In the genomic region with DNA sequence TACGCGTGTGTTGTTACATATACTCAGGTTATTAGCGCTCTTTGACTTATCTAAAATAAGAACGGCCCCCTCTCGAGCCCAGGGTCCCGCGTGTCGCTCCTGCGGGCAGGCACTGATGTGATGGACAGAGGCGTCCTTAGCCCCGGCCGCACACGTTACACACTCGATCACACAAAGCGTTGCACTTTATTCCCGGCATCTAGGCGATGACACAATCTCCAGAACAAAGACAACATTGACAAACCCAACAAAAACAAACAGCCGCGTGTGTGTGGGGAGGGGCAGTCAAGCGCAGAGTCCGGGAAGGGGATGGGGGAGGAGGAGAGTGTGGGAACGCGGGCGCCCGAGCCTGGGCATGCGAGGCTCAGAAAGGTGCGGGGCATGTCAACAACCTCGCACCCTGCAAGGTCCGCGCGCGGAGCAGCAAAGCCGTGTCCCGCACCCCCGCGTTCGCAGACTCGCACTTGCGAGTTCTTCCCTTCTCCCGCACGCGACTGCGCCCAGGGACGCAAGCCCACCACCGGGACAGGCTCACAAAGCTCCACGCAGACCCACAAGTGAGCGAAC, we compare ENCODE assay signal across 9 cellular contexts. TPM values are rescaled to one million over a fixed set of nuclear protein-coding genes. Genes with fewer than 3 reads are reported as not detected.
DNase-seq lines count a peak whose midpoint lies in the region; ATAC-seq and TF ChIP-seq lines count a peak whose summit lies in the region.
"Had no signal": no experiment of that assay in that cellular context is flagged by ENCODE, and none has a peak within 500 bp of the region (broad histone marks: within the 10 kb centered on the region; RNA-seq: fewer than 3 reads in every experiment).

No MANE protein-coding gene starts in this region.

- H3K4me3 Mint-ChIP-seq in glutamatergic neuron (ENCODE audit: unreplicated experiment) = peak overlapping the region; percentile 90

- TF ChIP-seq CTCF in glutamatergic neuron (IDR thresholded peaks at IDR 0.05; ENCODE audit: partially characterized antibody, unreplicated experiment) = no peak

- H3K4me1 Mint-ChIP-seq in glutamatergic neuron (ENCODE audit: low read depth, unreplicated experiment) = peaks cover 23% of the 10 kb centered on the region

- H3K27ac Mint-ChIP-seq in activated naive CD4-positive, alpha-beta T cell treated with anti-CD3 and anti-CD28 coated beads, Interleukin-2, amount 50 U/mL, for 72 hours = no peak overlapping the region
- H3K27ac Mint-ChIP-seq in glutamatergic neuron (ENCODE audit: unreplicated experiment) = no peak overlapping the region

- peaks cover 62% of the 10 kb centered on the region for H3K27me3 ChIP-seq in neuron (ENCODE audit: insufficient read depth, low read length)

- H3K9me3 ChIP-seq in neuron (ENCODE audit: low read length) = no peaks in the 10 kb centered on the region

- peak overlapping the region; percentile 2 for H2AFZ ChIP-seq in neuron (ENCODE audit: low read depth, low read length)

- DNase-seq in COLO829 (ENCODE audit: low spot score) (peak; percentile 77), LoVo (ENCODE audit: low spot score) (peak; percentile 74), glutamatergic neuron (peak; percentile 31), DMS79 (lab: John Stamatoyannopoulos, UW) (no peak)
- no peak for DNase-seq in activated naive CD4-positive, alpha-beta T cell treated with anti-CD3 and anti-CD28 coated beads, Interleukin-2, amount 50 U/mL, for 72 hours (ENCODE audit: low spot score in 2 of 2)
- DNase-seq in stimulated activated CD4-positive, alpha-beta T cell treated with anti-CD3 and anti-CD28 coated beads, Interleukin-2, amount 100 ng/mL, for 48 hours = no peak

- peaks cover 42% of the 10 kb centered on the region for H3K4me1 ChIP-seq in neuron (ENCODE audit: insufficient read depth, low read length)

- H3K36me3 Mint-ChIP-seq in activated naive CD4-positive, alpha-beta T cell treated with anti-CD3 and anti-CD28 coated beads, Interleukin-2, amount 50 U/mL, for 72 hours = no peaks in the 10 kb centered on the region
- H3K36me3 Mint-ChIP-seq in glutamatergic neuron (ENCODE audit: unreplicated experiment) = no peaks in the 10 kb centered on the region

- ATAC-seq in activated naive CD4-positive, alpha-beta T cell treated with anti-CD3 and anti-CD28 coated beads, Interleukin-2, amount 50 U/mL, for 72 hours = peak; percentile 30 to 53
- no peak for ATAC-seq in GM21528 (IDR thresholded peaks at IDR 0.05; ENCODE audit: low FRiP score, unreplicated experiment)

- H3K36me3 ChIP-seq in neuron (ENCODE audit: insufficient read depth, low read length) = no peaks in the 10 kb centered on the region

- H3K4me3 ChIP-seq in neuron (ENCODE audit: low read length) = peak overlapping the region; percentile 39

- H3K27me3 Mint-ChIP-seq in glutamatergic neuron (ENCODE audit: unreplicated experiment) = peaks cover 26% of the 10 kb centered on the region

- no peaks in the 10 kb centered on the region for H3K9me3 Mint-ChIP-seq in activated naive CD4-positive, alpha-beta T cell treated with anti-CD3 and anti-CD28 coated beads, Interleukin-2, amount 50 U/mL, for 72 hours
- H3K9me3 Mint-ChIP-seq in glutamatergic neuron (ENCODE audit: unreplicated experiment) = peaks cover 8% of the 10 kb centered on the region

RNA-seq across cellular contexts. Expression of a gene that starts 0.5 kb away (rescaled TPM):
- 1 to 10 TPM in 1 of 2 donors, under 1 TPM in 1; 0.68 to 1.6 TPM for total RNA-seq in activated naive CD4-positive, alpha-beta T cell treated with anti-CD3 and anti-CD28 coated beads, Interleukin-2, amount 50 U/mL, for 72 hours
- 1.7 TPM for total RNA-seq in glutamatergic neuron (ENCODE audit: unreplicated experiment)
- total RNA-seq: T-helper 2 cell treated with Interferon-gamma antibody and Interleukin-4, amounts not matched to agents 100 ng/mL and 5 ng/mL, for 36 hours had no signal

RNA-seq across cellular contexts. Expression of a gene that starts 8.5 kb away (rescaled TPM):
- 10 to 100 TPM; 47.4 to 49.4 TPM for total RNA-seq in activated naive CD4-positive, alpha-beta T cell treated with anti-CD3 and anti-CD28 coated beads, Interleukin-2, amount 50 U/mL, for 72 hours
- 8.6 TPM for total RNA-seq in glutamatergic neuron (ENCODE audit: unreplicated experiment)

RNA-seq across cellular contexts. Expression of a gene that starts 13.1 kb away (rescaled TPM):
- 10 to 100 TPM; 26.4 to 40.8 TPM for total RNA-seq in activated naive CD4-positive, alpha-beta T cell treated with anti-CD3 and anti-CD28 coated beads, Interleukin-2, amount 50 U/mL, for 72 hours
- total RNA-seq in glutamatergic neuron (ENCODE audit: unreplicated experiment) = 27.7 TPM

RNA-seq across cellular contexts. Expression of a gene that starts 45.9 kb away (rescaled TPM):
- total RNA-seq in activated naive CD4-positive, alpha-beta T cell treated with anti-CD3 and anti-CD28 coated beads, Interleukin-2, amount 50 U/mL, for 72 hours = 100 to 1,000 TPM; 106 to 162 TPM
- 108 TPM for total RNA-seq in glutamatergic neuron (ENCODE audit: unreplicated experiment)

RNA-seq across cellular contexts. Expression of a gene that starts 46.5 kb away (rescaled TPM):
- total RNA-seq in activated naive CD4-positive, alpha-beta T cell treated with anti-CD3 and anti-CD28 coated beads, Interleukin-2, amount 50 U/mL, for 72 hours = 10 to 100 TPM in 1 of 2 donors, 1 to 10 TPM in 1; 6.8 to 15.2 TPM
- total RNA-seq in glutamatergic neuron (ENCODE audit: unreplicated experiment) = 30.4 TPM

Comparison
In these comparisons a context has a peak if more than half of its experiments do, and no peak if none do; other contexts are left out.
1. DNase-seq: peak in COLO829 (single experiment), LoVo (single experiment) and glutamatergic neuron (single experiment); none in activated naive CD4-positive, alpha-beta T cell treated with anti-CD3 and anti-CD28 coated beads, Interleukin-2, amount 50 U/mL, for 72 hours (0 of 2), DMS79 (single experiment) and stimulated activated CD4-positive, alpha-beta T cell treated with anti-CD3 and anti-CD28 coated beads, Interleukin-2, amount 100 ng/mL, for 48 hours (0 of 2).